Comparison of ENCODE assay signal across 8 cellular contexts in the genomic region with DNA sequence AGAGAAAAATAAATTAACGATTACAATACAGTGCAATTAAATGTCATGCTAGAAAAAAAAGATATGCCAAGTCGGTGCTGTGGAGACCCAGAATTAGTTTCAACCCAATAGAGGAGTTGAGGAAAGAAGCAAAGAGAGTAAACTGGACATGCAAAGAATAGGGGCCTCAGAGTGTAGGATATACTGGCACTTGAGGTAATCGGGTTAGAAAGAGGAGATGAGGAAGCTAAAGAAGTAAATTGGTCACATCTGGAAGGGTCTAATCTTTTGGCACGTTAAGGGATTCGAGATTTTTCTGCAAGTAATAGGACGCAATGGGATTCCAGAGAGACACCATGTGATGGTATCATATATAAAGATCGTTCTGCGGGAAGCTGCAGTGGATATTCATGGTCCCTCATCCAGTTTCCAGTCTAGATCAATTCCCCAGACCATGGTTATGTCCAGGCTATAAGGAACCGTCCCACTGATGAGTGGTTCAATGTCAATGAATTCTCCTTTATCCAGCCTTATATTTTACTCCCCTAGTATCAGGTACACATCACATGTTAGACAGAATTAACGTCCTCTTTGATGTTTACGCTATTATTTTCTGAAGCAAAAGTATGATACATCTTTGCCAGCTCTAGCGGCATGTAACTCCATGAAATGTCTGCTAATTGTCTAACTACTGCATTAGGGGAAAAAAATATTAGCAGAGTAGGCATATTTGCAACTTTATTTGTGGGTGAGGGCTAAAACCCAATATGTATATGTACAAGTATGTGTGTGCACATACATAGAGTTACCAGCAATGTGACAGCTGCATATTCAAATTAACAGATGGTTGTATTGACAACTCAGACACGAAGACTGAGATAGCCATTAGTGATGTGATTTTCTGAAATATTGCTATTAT. TPM values are rescaled to one million over a fixed set of nuclear protein-coding genes. Genes with fewer than 3 reads are reported as not detected.
DNase-seq lines count a peak whose midpoint lies in the region; ATAC-seq and TF ChIP-seq lines count a peak whose summit lies in the region.

No MANE protein-coding gene starts in this region.

- H3K27me3 ChIP-seq in left ventricle myocardium inferior (ENCODE audit: low read depth) (no peaks in the 10 kb centered on the region), gastrocnemius medialis (no peaks in the 10 kb centered on the region)

- H3K9me3 Mint-ChIP-seq in activated B cell treated with CpG ODN at 0.5 μM for 24 hours: no peaks in the 10 kb centered on the region

- intact Hi-C loops in activated B cell treated with CpG ODN at 0.5 μM for 24 hours (cut with micrococcal nuclease) (loop anchor here (10.0 kb wide), 1 partner anchor 1409 kb away; no protein-coding TSS in a partner anchor), left ventricle myocardium inferior (cut with micrococcal nuclease) (no loop called here), gastrocnemius medialis (cut with DNase I; ENCODE audit: low total_unique reads) (no loop called here)

- peak overlapping the region; percentile 92 for H3K27ac ChIP-seq in left ventricle myocardium inferior (replicated peaks)
- peak overlapping the region; percentile 86 to 93 (median 88) for H3K27ac ChIP-seq in gastrocnemius medialis

- no peak for TF ChIP-seq POLR2A in gastrocnemius medialis (IDR thresholded peaks at IDR 0.05)

- POLR2A ChIA-PET in activated B cell treated with CpG ODN at 0.5 μM for 24 hours (lab: Charles Lee): interaction anchor here (1.1 to 1.4 kb wide), 2 partner anchors 16 to 1136 kb away, joined by 3 to 5 read pairs; a partner anchor contains a TSS

- H3K4me3 ChIP-seq in left ventricle myocardium inferior: peak overlapping the region; percentile 76
- H3K4me3 ChIP-seq in gastrocnemius medialis: peak overlapping the region; percentile 67 to 90 (median 82)

- no peak for TF ChIP-seq CTCF in activated B cell treated with CpG ODN at 0.5 μM for 24 hours (IDR thresholded peaks at IDR 0.05)
- TF ChIP-seq CTCF in left ventricle myocardium inferior (IDR thresholded peaks at IDR 0.05; ENCODE audit: borderline replicate concordance): no peak
- TF ChIP-seq CTCF in gastrocnemius medialis (IDR thresholded peaks at IDR 0.05 in 4 of 5, conservative IDR thresholded peaks at IDR 0.05 in 1 of 5): no peak

- peak overlapping the region; percentile 96 for H3K27ac Mint-ChIP-seq in activated B cell treated with CpG ODN at 0.5 μM for 24 hours

- peak; percentile 56 for DNase-seq in DMS53 (lab: John Stamatoyannopoulos, UW)
- no peak for DNase-seq in activated B cell treated with CpG ODN at 0.5 μM for 24 hours
- DNase-seq in left ventricle myocardium inferior: no peak
- DNase-seq in gastrocnemius medialis: no peak
- no peak for DNase-seq in kidney tubule cell (ENCODE audit: low spot score)
- no peak for DNase-seq in SKM-1 treated with dmso at 0.1 percent for 144 hours (lab: John Stamatoyannopoulos, UW; ENCODE audit: unreplicated experiment)

- CTCF ChIA-PET in activated B cell treated with CpG ODN at 0.5 μM for 24 hours (lab: Charles Lee): no interaction called here

- H3K36me3 ChIP-seq in left ventricle myocardium inferior (no peaks in the 10 kb centered on the region), gastrocnemius medialis (no peaks in the 10 kb centered on the region)

- H3K4me1 ChIP-seq in left ventricle myocardium inferior (peaks cover 12% of the 10 kb centered on the region), gastrocnemius medialis (peaks cover 4 to 5% of the 10 kb centered on the region in 2 donors)

- H3K9me3 ChIP-seq in left ventricle myocardium inferior (replicated peaks) (no peaks in the 10 kb centered on the region), gastrocnemius medialis (no peaks in the 10 kb centered on the region)

- H3K36me3 Mint-ChIP-seq in activated B cell treated with CpG ODN at 0.5 μM for 24 hours (ENCODE audit: low read depth): peaks cover 7% of the 10 kb centered on the region

- in situ Hi-C loops in gastrocnemius medialis (cut with MboI; ENCODE audit: low sequenced_read_pairs in 4 of 4): no loop called here

- H3K4me3 Mint-ChIP-seq in activated B cell treated with CpG ODN at 0.5 μM for 24 hours: peak overlapping the region; percentile 94

- ATAC-seq in HG03039 (IDR thresholded peaks at IDR 0.05; ENCODE audit: unreplicated experiment) (peak; percentile 1), activated B cell treated with CpG ODN at 0.5 μM for 24 hours (ENCODE audit: low read depth) (no peak), gastrocnemius medialis (peak; percentile 12 to 26), GM21390 (IDR thresholded peaks at IDR 0.05; ENCODE audit: unreplicated experiment) (no peak)

- peaks cover 30% of the 10 kb centered on the region for H3K4me1 Mint-ChIP-seq in activated B cell treated with CpG ODN at 0.5 μM for 24 hours

- H3K27me3 Mint-ChIP-seq in activated B cell treated with CpG ODN at 0.5 μM for 24 hours: no peaks in the 10 kb centered on the region

RNA-seq across cellular contexts. Expression of a gene that starts 1.1 kb away (rescaled TPM):
- 11.3 and 17.8 TPM in 2 replicates for total RNA-seq in activated B cell treated with CpG ODN at 0.5 μM for 24 hours
- total RNA-seq in left ventricle myocardium inferior: 3.5 TPM
- total RNA-seq in gastrocnemius medialis: 1 to 10 TPM in 1 of 4 donors, under 1 TPM in 3; 0.07 to 1.2 (median 0.43) TPM

Comparison
In these comparisons a context has a peak if more than half of its experiments do, and no peak if none do; other contexts are left out.
1. ATAC-seq: peak in HG03039 (single experiment) and gastrocnemius medialis (2 of 2); none in activated B cell treated with CpG ODN at 0.5 μM for 24 hours (single experiment) and GM21390 (single experiment).